In the genomic region with DNA sequence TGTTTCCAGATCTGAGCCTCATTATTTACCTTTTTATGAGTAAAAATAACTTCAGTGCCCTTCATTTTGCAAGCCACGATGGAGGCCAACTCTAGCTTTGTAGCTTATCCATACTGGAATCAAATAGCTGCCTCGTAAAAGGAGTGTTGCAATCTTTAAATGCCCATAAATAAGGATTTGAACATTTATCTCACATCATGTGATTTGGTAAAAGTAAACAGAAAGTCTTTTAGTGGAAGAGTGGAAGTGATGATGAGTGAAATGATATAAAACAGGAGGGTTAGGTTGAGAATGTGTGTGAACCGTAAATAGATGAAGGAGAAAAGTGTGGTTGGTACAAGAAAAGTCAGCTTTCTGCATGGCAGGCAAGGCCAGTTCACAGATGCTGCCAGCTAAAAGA, we compare ENCODE assay signal across 12 cellular contexts.
"Had no signal": no experiment of that assay in that cellular context is flagged by ENCODE, and none has a peak within 500 bp of the region (broad histone marks: within the 10 kb centered on the region; RNA-seq: fewer than 3 reads in every experiment).

No MANE protein-coding gene starts in this region.

- DNase-seq: activated B cell treated with CpG ODN at 0.5 μM for 24 hours; activated CD4-positive, alpha-beta T cell treated with anti-CD3 and anti-CD28 coated beads, Interleukin-2, amount 10 ng/mL, durations not matched to agents 24 days and 14 days; activated naive CD4-positive, alpha-beta T cell; central memory CD4-positive, alpha-beta T cell; effector CD4-positive, alpha-beta T cell; immature natural killer cell; naive thymus-derived CD4-positive, alpha-beta T cell; small intestine; T1000; thyroid gland had no signal

- H3K4me1 ChIP-seq: thyroid gland had no signal

- H3K9me3 ChIP-seq: thyroid gland had no signal

- H3K27me3 ChIP-seq: thyroid gland had no signal

- ATAC-seq: naive thymus-derived CD4-positive, alpha-beta T cell had no signal

- H3K36me3 ChIP-seq: thyroid gland had no signal

- H3K4me3 ChIP-seq: coronary artery, lung, thyroid gland had no signal

- H3K27ac ChIP-seq: coronary artery, thyroid gland had no signal
